ENCODE assay signal across 22 cellular contexts in the genomic region with DNA sequence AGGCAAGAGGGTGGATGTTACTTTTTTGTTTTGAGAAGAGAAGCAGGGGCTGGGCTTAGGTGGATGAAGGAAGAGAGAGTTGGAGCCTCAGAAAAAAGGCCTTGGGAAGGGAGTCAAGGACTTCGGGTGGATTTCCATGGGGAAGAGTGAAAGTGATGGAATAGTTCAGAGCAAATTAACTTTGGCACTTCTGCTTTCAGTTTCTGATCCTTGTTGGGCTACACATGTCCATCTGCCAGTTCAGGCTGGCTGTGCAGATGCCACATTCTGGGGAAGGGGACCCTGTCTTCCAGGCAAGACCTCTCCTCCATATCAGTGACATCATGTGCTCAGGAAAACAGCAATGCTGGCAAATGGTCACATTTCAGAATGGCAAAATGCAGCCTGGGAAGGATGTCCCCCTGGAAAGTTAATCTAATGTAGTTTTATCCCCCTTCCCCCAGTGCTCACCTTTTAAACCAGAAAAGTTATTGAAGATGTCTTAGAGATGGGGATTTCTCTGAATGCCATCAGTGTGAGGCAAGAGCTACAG.
"Had no signal": no experiment of that assay in that cellular context is flagged by ENCODE, and none has a peak within 500 bp of the region (broad histone marks: within the 10 kb centered on the region; RNA-seq: fewer than 3 reads in every experiment).

No MANE protein-coding gene starts in this region.

- H2AFZ ChIP-seq: hepatocyte had no signal

- H3K79me2 ChIP-seq: hepatocyte had no signal

- H3K4me3 ChIP-seq: coronary artery, hepatocyte, lung, psoas muscle, right lobe of liver, suprapubic skin, thyroid gland, uterus had no signal

- H3K27me3 Mint-ChIP-seq: naive thymus-derived CD4-positive, alpha-beta T cell had no signal

- H3K9me3 ChIP-seq: psoas muscle, right lobe of liver, suprapubic skin, thyroid gland, uterus had no signal

- H3K36me3 ChIP-seq: right lobe of liver, suprapubic skin, thyroid gland, uterus had no signal

- H3K36me3 Mint-ChIP-seq: naive thymus-derived CD4-positive, alpha-beta T cell; type B pancreatic cell had no signal

- H3K4me1 ChIP-seq: psoas muscle, right lobe of liver, suprapubic skin, thyroid gland, uterus had no signal

- DNase-seq: effector CD4-positive, alpha-beta T cell; endodermal cell; erythroblast; foreskin melanocyte; left colon; left ventricle myocardium superior; mesendoderm; naive thymus-derived CD4-positive, alpha-beta T cell; nephron progenitor cell; psoas muscle; retina; right lobe of liver; stimulated activated CD4-positive, alpha-beta T cell treated with anti-CD3 and anti-CD28 coated beads, Interleukin-2, amount 100 ng/mL, for 24 hours; stimulated activated CD4-positive, alpha-beta T cell treated with anti-CD3 and anti-CD28 coated beads, Interleukin-4, amount 100 ng/mL, for 4 hours; stimulated activated naive CD4-positive, alpha-beta T cell treated with Interleukin-2 at 50 U/mL for 16 hours; thyroid gland; uterus had no signal

- H3K27ac Mint-ChIP-seq: endodermal cell; naive thymus-derived CD4-positive, alpha-beta T cell; nephron progenitor cell; type B pancreatic cell had no signal

- ATAC-seq: left colon; left ventricle myocardium superior; naive thymus-derived CD4-positive, alpha-beta T cell; psoas muscle; right lobe of liver had no signal

- H3K27ac ChIP-seq: coronary artery, hepatocyte, psoas muscle, right lobe of liver, suprapubic skin, thyroid gland, uterus had no signal

- H3K4me2 ChIP-seq: hepatocyte had no signal

- H3K9me3 Mint-ChIP-seq: endodermal cell, nephron progenitor cell, type B pancreatic cell had no signal

- H3K4me3 Mint-ChIP-seq: endodermal cell; naive thymus-derived CD4-positive, alpha-beta T cell; nephron progenitor cell; type B pancreatic cell had no signal

- H3K27me3 ChIP-seq: hepatocyte, right lobe of liver, suprapubic skin, thyroid gland, uterus had no signal
